Comparison of ENCODE assay signal across 1 cellular context in the genomic region with DNA sequence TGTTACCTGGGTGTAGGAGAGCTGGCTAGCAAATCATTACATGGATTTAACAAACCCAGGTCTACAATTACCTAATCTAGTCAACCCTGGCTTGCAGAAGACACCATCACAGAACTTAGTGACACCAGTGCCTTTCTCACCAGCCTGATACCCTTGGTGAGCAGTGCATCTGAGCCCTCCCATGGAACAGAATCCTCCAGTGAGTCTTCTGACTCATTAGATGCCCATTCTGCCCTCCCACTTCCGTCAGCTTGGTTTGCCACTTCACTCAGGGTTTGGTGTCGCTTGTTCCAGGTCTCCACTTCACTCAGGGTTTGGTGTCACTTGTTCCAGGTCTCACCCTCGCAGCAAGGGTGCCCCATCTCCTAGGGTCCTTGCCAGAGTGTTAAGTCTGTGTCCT.
TF ChIP-seq lines count a peak whose summit lies in the region.

No MANE protein-coding gene starts in this region.

TF ChIP-seq in IMR-90, 13 proteins besides CTCF, POLR2A, EP300 and RAD21:
- TF ChIP-seq MAFK (IDR thresholded peaks at IDR 0.05; ENCODE audit: low read depth, low read length) (no peak), CHD1 (IDR thresholded peaks at IDR 0.05; ENCODE audit: low read depth, low read length) (no peak), MXI1 (IDR thresholded peaks at IDR 0.05; ENCODE audit: borderline replicate concordance, low read depth, low read length) (no peak), NFE2L2 (IDR thresholded peaks at IDR 0.05; ENCODE audit: low read depth, low read length) (no peak)
- TF ChIP-seq, protein P1, sequence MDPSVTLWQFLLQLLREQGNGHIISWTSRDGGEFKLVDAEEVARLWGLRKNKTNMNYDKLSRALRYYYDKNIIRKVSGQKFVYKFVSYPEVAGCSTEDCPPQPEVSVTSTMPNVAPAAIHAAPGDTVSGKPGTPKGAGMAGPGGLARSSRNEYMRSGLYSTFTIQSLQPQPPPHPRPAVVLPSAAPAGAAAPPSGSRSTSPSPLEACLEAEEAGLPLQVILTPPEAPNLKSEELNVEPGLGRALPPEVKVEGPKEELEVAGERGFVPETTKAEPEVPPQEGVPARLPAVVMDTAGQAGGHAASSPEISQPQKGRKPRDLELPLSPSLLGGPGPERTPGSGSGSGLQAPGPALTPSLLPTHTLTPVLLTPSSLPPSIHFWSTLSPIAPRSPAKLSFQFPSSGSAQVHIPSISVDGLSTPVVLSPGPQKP (IDR thresholded peaks at IDR 0.05; ENCODE audit: borderline replicate concordance, low read depth, low read length), result no peak
